In genomic region chr2:75896779-75897366, GRCh38 we compare ENCODE assay signal across 9 cellular contexts.
DNase-seq lines count a peak whose midpoint lies in the region; ATAC-seq and TF ChIP-seq lines count a peak whose summit lies in the region.
"Had no signal": no experiment of that assay in that cellular context is flagged by ENCODE, and none has a peak within 500 bp of the region (broad histone marks: within the 10 kb centered on the region; RNA-seq: fewer than 3 reads in every experiment).

No MANE protein-coding gene starts in this region.

- H3K4me3 Mint-ChIP-seq in activated CD4-positive, alpha-beta memory T cell treated with anti-CD3 and anti-CD28 coated beads, Interleukin-2, amount 10 ng/mL, durations not matched to agents 7 days and 5 days = no peak overlapping the region
- H3K4me3 Mint-ChIP-seq in immature natural killer cell = no peak overlapping the region
- H3K4me3 Mint-ChIP-seq: activated B cell treated with CpG ODN at 0.5 μM for 24 hours had no signal

- no peaks in the 10 kb centered on the region for H3K27me3 Mint-ChIP-seq in activated CD4-positive, alpha-beta memory T cell treated with anti-CD3 and anti-CD28 coated beads, Interleukin-2, amount 10 ng/mL, durations not matched to agents 7 days and 5 days
- H3K27me3 Mint-ChIP-seq in immature natural killer cell (ENCODE audit: low read depth in 3 of 3) = no peaks in the 10 kb centered on the region
- H3K27me3 Mint-ChIP-seq: activated B cell treated with CpG ODN at 0.5 μM for 24 hours had no signal

- no peaks in the 10 kb centered on the region for H3K9me3 Mint-ChIP-seq in activated CD4-positive, alpha-beta memory T cell treated with anti-CD3 and anti-CD28 coated beads, Interleukin-2, amount 10 ng/mL, durations not matched to agents 7 days and 5 days
- peaks cover 0 to 18% (median 3%) of the 10 kb centered on the region in 6 donors for H3K9me3 Mint-ChIP-seq in immature natural killer cell
- H3K9me3 Mint-ChIP-seq: activated B cell treated with CpG ODN at 0.5 μM for 24 hours had no signal

- POLR2A ChIA-PET in activated CD4-positive, alpha-beta memory T cell treated with anti-CD3 and anti-CD28 coated beads, Interleukin-2, amount 10 ng/mL, durations not matched to agents 7 days and 5 days (lab: Charles Lee) = no interaction called here

- TF ChIP-seq CTCF in GM12872 (IDR thresholded peaks at IDR 0.05; ENCODE audit: insufficient read depth, low read depth, low read length) = peak; percentile 89

- ATAC-seq in GM21423 (IDR thresholded peaks at IDR 0.05; ENCODE audit: unreplicated experiment) = peak; percentile 78
- peak; percentile 77 for ATAC-seq in HG03521 (IDR thresholded peaks at IDR 0.05; ENCODE audit: unreplicated experiment)

- H3K27ac Mint-ChIP-seq in activated CD4-positive, alpha-beta memory T cell treated with anti-CD3 and anti-CD28 coated beads, Interleukin-2, amount 10 ng/mL, durations not matched to agents 7 days and 5 days = no peak overlapping the region
- no peak overlapping the region for H3K27ac Mint-ChIP-seq in immature natural killer cell
- H3K27ac Mint-ChIP-seq: activated B cell treated with CpG ODN at 0.5 μM for 24 hours had no signal

- peak; percentile 73 for DNase-seq in OCI-M1 (lab: John Stamatoyannopoulos, UW)
- peak; percentile 8 for DNase-seq in germinal center (ENCODE audit: low spot score)
- no peak for DNase-seq in activated CD4-positive, alpha-beta memory T cell treated with anti-CD3 and anti-CD28 coated beads, Interleukin-2, amount 10 ng/mL, durations not matched to agents 7 days and 5 days
- no peak for DNase-seq in 8988T
- no peak for DNase-seq in immature natural killer cell
- DNase-seq: activated B cell treated with CpG ODN at 0.5 μM for 24 hours had no signal

- CTCF ChIA-PET in activated CD4-positive, alpha-beta memory T cell treated with anti-CD3 and anti-CD28 coated beads, Interleukin-2, amount 10 ng/mL, durations not matched to agents 7 days and 5 days (lab: Charles Lee) = no interaction called here

- H3K4me1 Mint-ChIP-seq in activated CD4-positive, alpha-beta memory T cell treated with anti-CD3 and anti-CD28 coated beads, Interleukin-2, amount 10 ng/mL, durations not matched to agents 7 days and 5 days = no peaks in the 10 kb centered on the region
- H3K4me1 Mint-ChIP-seq in immature natural killer cell = no peaks in the 10 kb centered on the region
- H3K4me1 Mint-ChIP-seq: activated B cell treated with CpG ODN at 0.5 μM for 24 hours had no signal

- H3K36me3 Mint-ChIP-seq in activated CD4-positive, alpha-beta memory T cell treated with anti-CD3 and anti-CD28 coated beads, Interleukin-2, amount 10 ng/mL, durations not matched to agents 7 days and 5 days (ENCODE audit: low read depth) = no peaks in the 10 kb centered on the region
- no peaks in the 10 kb centered on the region for H3K36me3 Mint-ChIP-seq in immature natural killer cell

Comparison
In these comparisons a context has a peak if more than half of its experiments do, and no peak if none do; other contexts are left out.
1. DNase-seq: peak in OCI-M1 (single experiment) and germinal center (single experiment); none in activated CD4-positive, alpha-beta memory T cell treated with anti-CD3 and anti-CD28 coated beads, Interleukin-2, amount 10 ng/mL, durations not matched to agents 7 days and 5 days (single experiment), 8988T (single experiment) and immature natural killer cell (0 of 3).